Comparison of ENCODE assay signal across 11 cellular contexts in genomic region chr7:76486618-76487017, GRCh38. TPM values are rescaled to one million over a fixed set of nuclear protein-coding genes. Genes with fewer than 3 reads are reported as not detected.
DNase-seq lines count a peak whose midpoint lies in the region; ATAC-seq and TF ChIP-seq lines count a peak whose summit lies in the region.
"Not testable (repeated sequence)": the region's sequence is repeated elsewhere in the genome, so short reads cannot be mapped to it uniquely, and the experiment has no call there.
"Had no signal": no experiment of that assay in that cellular context is flagged by ENCODE, and none has a peak within 500 bp of the region (broad histone marks: within the 10 kb centered on the region; RNA-seq: fewer than 3 reads in every experiment).

No MANE protein-coding gene starts in this region.

- H3K36me3 ChIP-seq in mucosa of descending colon (ENCODE audit: low read depth): not testable (repeated sequence)

- not testable (repeated sequence) for H3K27me3 Mint-ChIP-seq in stimulated activated naive CD8-positive, alpha-beta T cell treated with anti-CD3 and anti-CD28 coated beads, Interleukin-15, amount 100 ng/mL, for 72 hours

- H3K9me3 Mint-ChIP-seq in activated naive CD4-positive, alpha-beta T cell treated with anti-CD3 and anti-CD28 coated beads, Interleukin-2, amount 50 U/mL, for 72 hours; stimulated activated naive CD8-positive, alpha-beta T cell treated with anti-CD3 and anti-CD28 coated beads, Interleukin-15, amount 100 ng/mL, for 72 hours: not testable (repeated sequence)

- peak; percentile 18 to 22 for DNase-seq in activated CD4-positive, alpha-beta T cell treated with anti-CD3 and anti-CD28 coated beads for 4 hours
- DNase-seq in activated naive CD4-positive, alpha-beta T cell treated with anti-CD3 and anti-CD28 coated beads, Interleukin-2, amount 50 U/mL, for 72 hours (ENCODE audit: low spot score in 2 of 2); mucosa of descending colon: not testable (repeated sequence)
- DNase-seq in stimulated activated naive CD8-positive, alpha-beta T cell treated with anti-CD3 and anti-CD28 coated beads, Interleukin-15, amount 100 ng/mL, for 72 hours: peak; percentile 29 to 58

- H3K4me3 Mint-ChIP-seq in stimulated activated naive CD8-positive, alpha-beta T cell treated with anti-CD3 and anti-CD28 coated beads, Interleukin-15, amount 100 ng/mL, for 72 hours: peak overlapping the region; percentile 29 to 42

- not testable (repeated sequence) for H3K9me3 ChIP-seq in mucosa of descending colon

- not testable (repeated sequence) for H3K36me3 Mint-ChIP-seq in activated naive CD4-positive, alpha-beta T cell treated with anti-CD3 and anti-CD28 coated beads, Interleukin-2, amount 50 U/mL, for 72 hours

- TF ChIP-seq CTCF in mucosa of descending colon (IDR thresholded peaks at IDR 0.05): not testable (repeated sequence)

- H3K4me1 ChIP-seq in mucosa of descending colon (ENCODE audit: low read depth): not testable (repeated sequence)

- H3K4me3 ChIP-seq in mucosa of descending colon: not testable (repeated sequence)

- peak overlapping the region; percentile 71 to 92 for H3K27ac Mint-ChIP-seq in activated naive CD4-positive, alpha-beta T cell treated with anti-CD3 and anti-CD28 coated beads, Interleukin-2, amount 50 U/mL, for 72 hours
- peak overlapping the region in 1 of 2 donors; percentile 69 for H3K27ac Mint-ChIP-seq in stimulated activated naive CD8-positive, alpha-beta T cell treated with anti-CD3 and anti-CD28 coated beads, Interleukin-15, amount 100 ng/mL, for 72 hours

- intact Hi-C loops in mucosa of descending colon (cut with DNase I, micrococcal nuclease): not testable (repeated sequence)

- H3K4me1 Mint-ChIP-seq in stimulated activated naive CD8-positive, alpha-beta T cell treated with anti-CD3 and anti-CD28 coated beads, Interleukin-15, amount 100 ng/mL, for 72 hours: not testable (repeated sequence)

- ATAC-seq in GM18868 (IDR thresholded peaks at IDR 0.05; ENCODE audit: unreplicated experiment) (peak; percentile 99), GM21423 (IDR thresholded peaks at IDR 0.05; ENCODE audit: unreplicated experiment) (peak; percentile 99), HG02885 (IDR thresholded peaks at IDR 0.05; ENCODE audit: poor library complexity, unreplicated experiment) (peak; percentile 99), HG03439 (IDR thresholded peaks at IDR 0.05; ENCODE audit: unreplicated experiment) (peak; percentile 95), mucosa of descending colon (peak; percentile 80)
- peak; percentile 98 to 99 for ATAC-seq in activated naive CD4-positive, alpha-beta T cell treated with anti-CD3 and anti-CD28 coated beads, Interleukin-2, amount 50 U/mL, for 72 hours
- peak; percentile 98 for ATAC-seq in stimulated activated naive CD8-positive, alpha-beta T cell treated with anti-CD3 and anti-CD28 coated beads, Interleukin-15, amount 100 ng/mL, for 72 hours

RNA-seq across cellular contexts. Expression of gene UPK3B, which starts 23.7 kb away (rescaled TPM):
- total RNA-seq in activated naive CD4-positive, alpha-beta T cell treated with anti-CD3 and anti-CD28 coated beads, Interleukin-2, amount 50 U/mL, for 72 hours: 1 to 10 TPM in 1 of 2 donors, under 1 TPM in 1; 0.68 to 1.6 TPM
- 1 to 10 TPM; 2.2 to 4.3 (median 3.6) TPM for total RNA-seq in mucosa of descending colon

RNA-seq across cellular contexts. Expression of gene DTX2, which starts 25.1 kb away (rescaled TPM):
- total RNA-seq in activated naive CD4-positive, alpha-beta T cell treated with anti-CD3 and anti-CD28 coated beads, Interleukin-2, amount 50 U/mL, for 72 hours: 10 to 100 TPM; 22.3 to 28.5 TPM
- total RNA-seq in mucosa of descending colon: 10 to 100 TPM; 52.3 to 91.6 (median 83.7) TPM

RNA-seq across cellular contexts. Expression of gene SPDYE16, which starts 56.5 kb away (rescaled TPM):
- under 1 TPM in 1 of 2 donors, not detected in 1; 0.10 TPM for total RNA-seq in activated naive CD4-positive, alpha-beta T cell treated with anti-CD3 and anti-CD28 coated beads, Interleukin-2, amount 50 U/mL, for 72 hours
- total RNA-seq in mucosa of descending colon: under 1 TPM in 2 of 3 donors, not detected in 1; 0.20 to 0.51 TPM
- total RNA-seq: esophagus squamous epithelium, G401, MCF 10A had no signal
